21 cellular contexts compared by ENCODE assay signal in genomic region chr18:25825066-25825465, GRCh38.
"Had no signal": no experiment of that assay in that cellular context is flagged by ENCODE, and none has a peak within 500 bp of the region (broad histone marks: within the 10 kb centered on the region; RNA-seq: fewer than 3 reads in every experiment).

No MANE protein-coding gene starts in this region.

- H3K27ac ChIP-seq: body of pancreas, gastrocnemius medialis, right atrium auricular region, skin epidermis, testis, WERI-Rb-1 had no signal

- H3K4me3 ChIP-seq: body of pancreas, gastrocnemius medialis, lung, right atrium auricular region, SJSA1, skin epidermis, testis had no signal

- H3K36me3 ChIP-seq: gastrocnemius medialis, right atrium auricular region, SJSA1, WERI-Rb-1 had no signal

- H3K9me3 Mint-ChIP-seq: activated CD4-positive, alpha-beta memory T cell treated with anti-CD3 and anti-CD28 coated beads for 36 hours; activated naive CD8-positive, alpha-beta T cell treated with anti-CD3 and anti-CD28 coated beads for 36 hours had no signal

- DNase-seq: activated CD4-positive, alpha-beta memory T cell treated with anti-CD3 and anti-CD28 coated beads for 36 hours; activated CD4-positive, alpha-beta T cell treated with anti-CD3 and anti-CD28 coated beads for 36 hours; activated naive CD8-positive, alpha-beta T cell treated with anti-CD3 and anti-CD28 coated beads for 36 hours; activated T-cell treated with anti-CD3 and anti-CD28 coated beads for 4 hours; amniotic stem cell; body of pancreas; gastrocnemius medialis; head of caudate nucleus; kidney; posterior cingulate gyrus; stimulated activated CD4-positive, alpha-beta T cell treated with anti-CD3 and anti-CD28 coated beads, Interleukin-15, amount 100 ng/mL, for 24 hours; stimulated activated CD4-positive, alpha-beta T cell treated with anti-CD3 and anti-CD28 coated beads, Interleukin-2, amount 100 ng/mL, for 48 hours; SW 1271; T-helper 2 cell; testis; WERI-Rb-1 had no signal

- H3K36me3 Mint-ChIP-seq: activated CD4-positive, alpha-beta memory T cell treated with anti-CD3 and anti-CD28 coated beads for 36 hours; activated naive CD8-positive, alpha-beta T cell treated with anti-CD3 and anti-CD28 coated beads for 36 hours had no signal

- H3K4me1 Mint-ChIP-seq: activated CD4-positive, alpha-beta T cell treated with anti-CD3 and anti-CD28 coated beads for 36 hours; activated naive CD8-positive, alpha-beta T cell treated with anti-CD3 and anti-CD28 coated beads for 36 hours had no signal

- H3K27me3 ChIP-seq: body of pancreas, gastrocnemius medialis, right atrium auricular region, SJSA1, testis had no signal

- H3K4me1 ChIP-seq: body of pancreas, gastrocnemius medialis, testis had no signal

- H3K4me3 Mint-ChIP-seq: activated CD4-positive, alpha-beta memory T cell treated with anti-CD3 and anti-CD28 coated beads for 36 hours; activated CD4-positive, alpha-beta T cell treated with anti-CD3 and anti-CD28 coated beads for 36 hours; activated naive CD8-positive, alpha-beta T cell treated with anti-CD3 and anti-CD28 coated beads for 36 hours had no signal

- H3K27ac Mint-ChIP-seq: activated CD4-positive, alpha-beta memory T cell treated with anti-CD3 and anti-CD28 coated beads for 36 hours; activated CD4-positive, alpha-beta T cell treated with anti-CD3 and anti-CD28 coated beads for 36 hours; activated naive CD8-positive, alpha-beta T cell treated with anti-CD3 and anti-CD28 coated beads for 36 hours had no signal

- ATAC-seq: activated CD4-positive, alpha-beta T cell treated with anti-CD3 and anti-CD28 coated beads for 36 hours; body of pancreas; gastrocnemius medialis; left lobe of liver had no signal

- H3K9me3 ChIP-seq: body of pancreas, gastrocnemius medialis, right atrium auricular region, SJSA1, testis had no signal
